Comparison of ENCODE assay signal across 9 cellular contexts in genomic region chr2:196568506-196568905, GRCh38. TPM values are rescaled to one million over a fixed set of nuclear protein-coding genes. Genes with fewer than 3 reads are reported as not detected.
"Had no signal": no experiment of that assay in that cellular context is flagged by ENCODE, and none has a peak within 500 bp of the region (broad histone marks: within the 10 kb centered on the region; RNA-seq: fewer than 3 reads in every experiment).

No MANE protein-coding gene starts in this region.

- ATAC-seq: HCT116, HepG2, K562 had no signal

- DNase-seq: GOT3, H7, HFFc6 had no signal

- H3K9me3 Mint-ChIP-seq: HFFc6 had no signal

- H3K4me1 ChIP-seq: HAP-1 had no signal

- H3K4me3 ChIP-seq: HAP-1, K562 had no signal

- H3K27ac ChIP-seq: HL-60 had no signal

- H3K36me3 ChIP-seq: HAP-1 had no signal

- H3K36me3 Mint-ChIP-seq: IgD-negative memory B cell had no signal

- H3K4me3 Mint-ChIP-seq: HFFc6, IgD-negative memory B cell had no signal

- H3K27ac Mint-ChIP-seq: HFFc6, IgD-negative memory B cell had no signal

- H3K4me1 Mint-ChIP-seq: IgD-negative memory B cell had no signal

RNA-seq across cellular contexts. Expression of gene HECW2, which starts 24.8 kb away (rescaled TPM):
- polyA plus RNA-seq: HepG2 had no signal
